In the genomic region with DNA sequence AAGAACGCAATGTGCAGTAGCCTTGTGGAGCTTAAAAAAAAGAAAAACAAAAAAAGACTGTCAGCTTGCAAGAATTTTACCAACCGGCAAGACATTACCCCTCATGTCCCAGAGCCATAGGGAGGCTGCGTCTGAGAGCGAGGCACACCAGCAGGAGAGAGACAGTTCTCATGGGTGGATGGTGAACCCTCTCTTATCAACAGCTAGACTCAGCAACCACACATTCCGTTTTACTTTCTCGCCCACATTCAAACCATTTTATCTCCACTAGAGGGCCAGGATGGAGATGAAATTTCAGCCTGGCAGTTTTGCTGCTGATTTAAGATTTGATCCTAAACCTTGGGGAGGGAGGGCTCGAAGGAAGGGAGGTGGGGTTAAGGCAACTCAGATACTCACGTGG, we compare ENCODE assay signal across 8 cellular contexts.
DNase-seq lines count a peak whose midpoint lies in the region; ATAC-seq and TF ChIP-seq lines count a peak whose summit lies in the region.

No MANE protein-coding gene starts in this region.

- H3K27me3 ChIP-seq in IMR-90 (ENCODE audit: control insufficient read depth, insufficient read depth, low read length): no peaks in the 10 kb centered on the region

- no peak overlapping the region for H2BK20ac ChIP-seq in IMR-90 (ENCODE audit: low read depth, low read length)

- H3K79me1 ChIP-seq in IMR-90 (ENCODE audit: low read depth in 1 of 2, low read length in 2 of 2): peaks cover 5 to 21% of the 10 kb centered on the region in 2 experiments

- DNase-seq in Daoy (ENCODE audit: low read depth) (peak; percentile 64), IMR-90 (peak; percentile 76), fibroblast of the aortic adventitia (ENCODE audit: low read depth) (peak; percentile 79), osteocyte (ENCODE audit: extremely low spot score, unreplicated experiment) (no peak), NCI-H2171 (lab: John Stamatoyannopoulos, UW) (no peak)
- DNase-seq in activated CD4-positive, alpha-beta T cell treated with anti-CD3 and anti-CD28 coated beads, Interleukin-2, amount 10 ng/mL, durations not matched to agents 7 days and 5 days: peak; percentile 47

- no CpG with 5 or more reads among the region's 8 CpGs for WGBS in IMR-90 (ENCODE audit: extremely low coverage in 2 of 2, insufficient read length in 1 of 2), 2 experiments

- H2BK5ac ChIP-seq in IMR-90 (ENCODE audit: low read depth, low read length, poor library complexity, severe bottlenecking): no peak overlapping the region

- H4K20me1 ChIP-seq in IMR-90 (ENCODE audit: insufficient read depth, low read length): peaks cover 6% of the 10 kb centered on the region; the same call in 1 of the 2 replicates

- peak overlapping the region; percentile 65 for H3K27ac Mint-ChIP-seq in activated CD4-positive, alpha-beta T cell treated with anti-CD3 and anti-CD28 coated beads, Interleukin-2, amount 10 ng/mL, durations not matched to agents 7 days and 5 days
- peak overlapping the region; percentile 9 for H3K27ac Mint-ChIP-seq in osteocyte (ENCODE audit: unreplicated experiment)

- H3K4me1 Mint-ChIP-seq in activated CD4-positive, alpha-beta T cell treated with anti-CD3 and anti-CD28 coated beads, Interleukin-2, amount 10 ng/mL, durations not matched to agents 7 days and 5 days: peaks cover 68% of the 10 kb centered on the region
- H3K4me1 Mint-ChIP-seq in osteocyte (ENCODE audit: unreplicated experiment): peaks cover 33% of the 10 kb centered on the region

- no peak overlapping the region; the same call in 2 of the 3 replicates for H2BK15ac ChIP-seq in IMR-90 (ENCODE audit: low read depth, low read length)

- H3K14ac ChIP-seq in IMR-90 (replicated peaks; ENCODE audit: low read depth, low read length): peak overlapping the region; percentile 63

- dilution Hi-C loops in IMR-90 (cut with HindIII; ENCODE audit: low sequenced_read_pairs, unreplicated experiment): no loop called here

- H3K27me3 Mint-ChIP-seq in activated CD4-positive, alpha-beta T cell treated with anti-CD3 and anti-CD28 coated beads, Interleukin-2, amount 10 ng/mL, durations not matched to agents 7 days and 5 days: no peaks in the 10 kb centered on the region
- no peaks in the 10 kb centered on the region for H3K27me3 Mint-ChIP-seq in osteocyte (ENCODE audit: unreplicated experiment)

- no TSS peak for BruUV-seq in IMR-90 (replicated peaks; lab: Mats Ljungman, UMichigan)

- H3K56ac ChIP-seq in IMR-90 (ENCODE audit: extremely low read depth, insufficient read depth, low read length): no peak overlapping the region

- intact Hi-C loops in IMR-90 (cut with micrococcal nuclease): loop anchor here (5.0 to 10.0 kb wide), 4 partner anchors 82 to 451 kb away; no protein-coding TSS in a partner anchor

- H3K9ac ChIP-seq in IMR-90 (ENCODE audit: low read depth, low read length): no peak overlapping the region

- in situ Hi-C loops in IMR-90 (cut with MboI; ENCODE audit: low sequenced_read_pairs): loop anchor here (5.0 to 10.0 kb wide), 3 partner anchors 177 to 571 kb away; partner anchors contain the start of gene ATXN1

- no peak overlapping the region for H4K8ac ChIP-seq in IMR-90 (ENCODE audit: low read depth in 2 of 2, low read length in 2 of 2)

- POLR2A ChIA-PET in IMR-90 (lab: Charles Lee; ENCODE audit: unreplicated experiment): interaction anchor here (0.6 to 0.7 kb wide), 2 partner anchors 209 to 245 kb away, joined by 3 read pairs; no protein-coding TSS in a partner anchor
- POLR2A ChIA-PET in activated CD4-positive, alpha-beta T cell treated with anti-CD3 and anti-CD28 coated beads, Interleukin-2, amount 10 ng/mL, durations not matched to agents 7 days and 5 days (lab: Charles Lee): interaction anchor here (0.6 kb wide), 1 partner anchor 84 kb away, joined by 5 read pairs; no protein-coding TSS in a partner anchor

- peak overlapping the region; percentile 26 for H2AFZ ChIP-seq in IMR-90 (replicated peaks; ENCODE audit: low read length, poor library complexity)

- no peaks in the 10 kb centered on the region for H3K9me3 ChIP-seq in IMR-90 (ENCODE audit: control insufficient read depth, insufficient read depth, low read length)

- CTCF ChIA-PET in IMR-90 (lab: Yijun Ruan, JAX): interaction anchor here (0.8 to 1.7 kb wide), 13 partner anchors 9 to 571 kb away, joined by 3 to 13 read pairs (median 4); partner anchors contain the start of gene ATXN1
- CTCF ChIA-PET in activated CD4-positive, alpha-beta T cell treated with anti-CD3 and anti-CD28 coated beads, Interleukin-2, amount 10 ng/mL, durations not matched to agents 7 days and 5 days (lab: Charles Lee): interaction anchor here (0.6 to 2.7 kb wide), 11 partner anchors 10 to 257 kb away, joined by 3 to 9 read pairs (median 4); partner anchors contain the start of gene ATXN1

- H3K9me3 Mint-ChIP-seq in activated CD4-positive, alpha-beta T cell treated with anti-CD3 and anti-CD28 coated beads, Interleukin-2, amount 10 ng/mL, durations not matched to agents 7 days and 5 days: no peaks in the 10 kb centered on the region
- no peaks in the 10 kb centered on the region for H3K9me3 Mint-ChIP-seq in osteocyte (ENCODE audit: unreplicated experiment)

- TF ChIP-seq CTCF in IMR-90 (conservative IDR thresholded peaks at IDR 0.05; ENCODE audit: low read depth, low read length) (peak; percentile 66), fibroblast of the aortic adventitia (IDR thresholded peaks at IDR 0.05; ENCODE audit: insufficient read depth, low read length) (peak; percentile 73), osteocyte (IDR thresholded peaks at IDR 0.05) (peak; percentile 68)

- TF ChIP-seq RAD21 in IMR-90 (IDR thresholded peaks at IDR 0.05; ENCODE audit: low read length): peak; percentile 77

- peak overlapping the region; percentile 52; the same call in 1 of the 2 replicates for H2AK5ac ChIP-seq in IMR-90 (ENCODE audit: low read depth, low read length)

- peak overlapping the region; percentile 63 for H2AK9ac ChIP-seq in IMR-90 (replicated peaks; ENCODE audit: low read depth, low read length, poor library complexity)

- ATAC-seq in IMR-90 (ENCODE audit: low read depth) (peak; percentile 76), GM21381 (IDR thresholded peaks at IDR 0.05; ENCODE audit: unreplicated experiment) (no peak), GM18502 (IDR thresholded peaks at IDR 0.05; ENCODE audit: poor library complexity, unreplicated experiment) (no peak)

- no peak overlapping the region for H3K18ac ChIP-seq in IMR-90 (ENCODE audit: low read depth, low read length)

- peaks cover 16% of the 10 kb centered on the region; the same call in 1 of the 2 replicates for H3K9me1 ChIP-seq in IMR-90 (ENCODE audit: insufficient read depth, low read length)

- no peak overlapping the region for H4K91ac ChIP-seq in IMR-90 (ENCODE audit: insufficient read depth, low read depth, low read length)

- H3K4me3 Mint-ChIP-seq in activated CD4-positive, alpha-beta T cell treated with anti-CD3 and anti-CD28 coated beads, Interleukin-2, amount 10 ng/mL, durations not matched to agents 7 days and 5 days: no peak overlapping the region
- H3K4me3 Mint-ChIP-seq in osteocyte (ENCODE audit: unreplicated experiment): no peak overlapping the region

- H4K5ac ChIP-seq in IMR-90 (ENCODE audit: low read depth, low read length): no peak overlapping the region

- H3K36me3 ChIP-seq in IMR-90 (ENCODE audit: control insufficient read depth, insufficient read depth, low read length): peaks cover 11% of the 10 kb centered on the region; the same call in 1 of the 2 replicates

- peak overlapping the region; percentile 18; the same call in 1 of the 2 replicates for H3K23ac ChIP-seq in IMR-90 (ENCODE audit: low read depth, low read length)

- TF ChIP-seq POLR2A in IMR-90 (IDR thresholded peaks at IDR 0.05; ENCODE audit: low read depth, low read length): no peak

- no peak overlapping the region for H3K27ac ChIP-seq in IMR-90 (ENCODE audit: insufficient read depth, low read length)

- peaks cover 13% of the 10 kb centered on the region for H3K36me3 Mint-ChIP-seq in activated CD4-positive, alpha-beta T cell treated with anti-CD3 and anti-CD28 coated beads, Interleukin-2, amount 10 ng/mL, durations not matched to agents 7 days and 5 days (ENCODE audit: low read depth)
- H3K36me3 Mint-ChIP-seq in osteocyte (ENCODE audit: unreplicated experiment): peaks cover 11% of the 10 kb centered on the region

- H3K4ac ChIP-seq in IMR-90 (ENCODE audit: low read depth, low read length): peak overlapping the region; percentile 50; the same call in 1 of the 2 replicates

- H3K4me2 ChIP-seq in IMR-90 (ENCODE audit: low read depth, low read length): no peak overlapping the region

- no peak overlapping the region; the same call in 1 of the 2 replicates for H2BK120ac ChIP-seq in IMR-90 (ENCODE audit: low read depth, low read length)

- peaks cover 5% of the 10 kb centered on the region; the same call in 1 of the 2 replicates for H3K4me1 ChIP-seq in IMR-90 (ENCODE audit: control insufficient read depth, insufficient read depth, low read length)

- H3K4me3 ChIP-seq in IMR-90 (ENCODE audit: insufficient read depth, low read depth, low read length) (no peak overlapping the region), fibroblast of the aortic adventitia (ENCODE audit: low read depth, low read length) (no peak overlapping the region)

TF ChIP-seq in IMR-90, 13 proteins besides CTCF, POLR2A, EP300 and RAD21:
- TF ChIP-seq SMC3 (IDR thresholded peaks at IDR 0.05; ENCODE audit: low read depth, low read length) (peak; percentile 78), ELK1 (IDR thresholded peaks at IDR 0.05; ENCODE audit: borderline replicate concordance, low read depth, low read length) (no peak), USF2 (IDR thresholded peaks at IDR 0.05; ENCODE audit: low read depth, low read length) (0 out of 2 replicates have a peak, but pooled peaks have one; percentile 10)

Comparison
In these comparisons a context has a peak if more than half of its experiments do, and no peak if none do; other contexts are left out.
1. DNase-seq: peak in Daoy (single experiment), IMR-90 (single experiment), activated CD4-positive, alpha-beta T cell treated with anti-CD3 and anti-CD28 coated beads, Interleukin-2, amount 10 ng/mL, durations not matched to agents 7 days and 5 days (single experiment) and fibroblast of the aortic adventitia (single experiment); none in osteocyte (single experiment) and NCI-H2171 (single experiment).
2. Peak in every context shown above with its lines, with median percentiles within 50 percentile points of each other: CTCF ChIP-seq.